In genomic region chr14:74302634-74303569, GRCh38 we compare ENCODE assay signal across 1 cellular context.
TF ChIP-seq lines count a peak whose summit lies in the region.

ABCD4 (minus strand) TSS chr14:74302934; CDS start chr14:74302912, 22 bp downstream.

TF ChIP-seq in HEK293, 187 proteins besides CTCF, POLR2A, EP300 and RAD21 (continued from another document):
- TF ChIP-seq ZBTB49 (tag by site-specific recombination; IDR thresholded peaks at IDR 0.05; ENCODE audit: low read depth) (no peak), ZNF610 (tag by site-specific recombination; IDR thresholded peaks at IDR 0.05; ENCODE audit: borderline replicate concordance) (0 out of 2 replicates have a peak, but pooled peaks have one; percentile 55), ZEB2 (tag by site-specific recombination; IDR thresholded peaks at IDR 0.05) (peak; percentile 54; the same call in 1 of the 2 replicates), MEIS1 (CRISPR knock-in tag; IDR thresholded peaks at IDR 0.05; ENCODE audit: borderline replicate concordance) (no peak), ZNF433 (tag by site-specific recombination; IDR thresholded peaks at IDR 0.05; ENCODE audit: low read depth) (no peak), ZNF211 (tag by site-specific recombination; IDR thresholded peaks at IDR 0.05; ENCODE audit: low read depth) (no peak), SP3 (tag by site-specific recombination; IDR thresholded peaks at IDR 0.05) (peak; percentile 49), ZNF501 (tag by site-specific recombination; IDR thresholded peaks at IDR 0.05) (peak; percentile 81), ZXDB (tag by site-specific recombination; IDR thresholded peaks at IDR 0.05) (peak; percentile 60), ZNF701 (tag by site-specific recombination; IDR thresholded peaks at IDR 0.05) (no peak), ZNF777 (tag by site-specific recombination; IDR thresholded peaks at IDR 0.05; ENCODE audit: borderline replicate concordance) (peak; percentile 74; the same call in 1 of the 2 replicates), ZNF148 (tag by site-specific recombination; IDR thresholded peaks at IDR 0.05; ENCODE audit: borderline replicate concordance) (no peak), ZNF561 (tag by site-specific recombination; IDR thresholded peaks at IDR 0.05; ENCODE audit: borderline replicate concordance) (peak; percentile 47; the same call in 1 of the 2 replicates), ZNF157 (tag by site-specific recombination; IDR thresholded peaks at IDR 0.05) (no peak), ZBTB17 (tag by site-specific recombination; IDR thresholded peaks at IDR 0.05) (0 out of 2 replicates have a peak, but pooled peaks have one; percentile 19), OVOL3 (tag by site-specific recombination; IDR thresholded peaks at IDR 0.05) (0 out of 2 replicates have a peak, but pooled peaks have one; percentile 16), ZNF280C (tag by site-specific recombination; IDR thresholded peaks at IDR 0.05) (no peak), ZNF404 (tag by site-specific recombination; IDR thresholded peaks at IDR 0.05) (no peak), ZSCAN30 (tag by site-specific recombination; IDR thresholded peaks at IDR 0.05) (peak; percentile 36; the same call in 1 of the 2 replicates), ZNF350 (tag by site-specific recombination; IDR thresholded peaks at IDR 0.05) (no peak), KLF8 (tag by site-specific recombination; IDR thresholded peaks at IDR 0.05) (peak; percentile 80), YY1 (tag by site-specific recombination; IDR thresholded peaks at IDR 0.05) (peak; percentile 35; the same call in 1 of the 2 replicates), GLIS2 (tag by site-specific recombination; IDR thresholded peaks at IDR 0.05) (peak; percentile 66)
- TF ChIP-seq, protein P1, sequence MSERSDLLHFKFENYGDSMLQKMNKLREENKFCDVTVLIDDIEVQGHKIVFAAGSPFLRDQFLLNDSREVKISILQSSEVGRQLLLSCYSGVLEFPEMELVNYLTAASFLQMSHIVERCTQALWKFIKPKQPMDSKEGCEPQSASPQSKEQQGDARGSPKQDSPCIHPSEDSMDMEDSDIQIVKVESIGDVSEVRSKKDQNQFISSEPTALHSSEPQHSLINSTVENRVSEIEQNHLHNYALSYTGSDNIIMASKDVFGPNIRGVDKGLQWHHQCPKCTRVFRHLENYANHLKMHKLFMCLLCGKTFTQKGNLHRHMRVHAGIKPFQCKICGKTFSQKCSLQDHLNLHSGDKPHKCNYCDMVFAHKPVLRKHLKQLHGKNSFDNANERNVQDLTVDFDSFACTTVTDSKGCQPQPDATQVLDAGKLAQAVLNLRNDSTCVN (tag by site-specific recombination; optimal IDR thresholded peaks at IDR 0.05): peak; percentile 58
- TF ChIP-seq, protein P2, sequence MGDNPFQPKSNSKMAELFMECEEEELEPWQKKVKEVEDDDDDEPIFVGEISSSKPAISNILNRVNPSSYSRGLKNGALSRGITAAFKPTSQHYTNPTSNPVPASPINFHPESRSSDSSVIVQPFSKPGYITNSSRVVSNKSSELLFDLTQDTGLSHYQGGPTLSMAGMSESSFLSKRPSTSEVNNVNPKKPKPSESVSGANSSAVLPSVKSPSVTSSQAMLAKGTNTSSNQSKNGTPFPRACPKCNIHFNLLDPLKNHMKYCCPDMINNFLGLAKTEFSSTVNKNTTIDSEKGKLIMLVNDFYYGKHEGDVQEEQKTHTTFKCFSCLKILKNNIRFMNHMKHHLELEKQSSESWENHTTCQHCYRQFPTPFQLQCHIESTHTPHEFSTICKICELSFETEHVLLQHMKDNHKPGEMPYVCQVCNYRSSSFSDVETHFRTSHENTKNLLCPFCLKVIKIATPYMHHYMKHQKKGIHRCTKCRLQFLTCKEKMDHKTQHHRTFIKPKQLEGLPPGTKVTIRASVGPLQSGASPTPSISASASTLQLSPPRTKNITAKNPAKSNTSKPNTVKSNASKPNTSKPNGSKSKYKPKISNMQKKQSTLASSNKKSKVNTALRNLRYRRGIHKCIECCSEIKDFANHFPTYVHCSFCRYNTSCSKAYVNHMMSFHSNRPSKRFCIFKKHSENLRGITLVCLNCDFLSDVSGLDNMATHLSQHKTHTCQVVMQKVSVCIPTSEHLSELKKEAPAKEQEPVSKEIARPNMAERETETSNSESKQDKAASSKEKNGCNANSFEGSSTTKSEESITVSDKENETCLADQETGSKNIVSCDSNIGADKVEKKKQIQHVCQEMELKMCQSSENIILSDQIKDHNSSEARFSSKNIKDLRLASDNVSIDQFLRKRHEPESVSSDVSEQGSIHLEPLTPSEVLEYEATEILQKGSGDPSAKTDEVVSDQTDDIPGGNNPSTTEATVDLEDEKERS (tag by site-specific recombination; IDR thresholded peaks at IDR 0.05): no peak
- TF ChIP-seq, protein P3, sequence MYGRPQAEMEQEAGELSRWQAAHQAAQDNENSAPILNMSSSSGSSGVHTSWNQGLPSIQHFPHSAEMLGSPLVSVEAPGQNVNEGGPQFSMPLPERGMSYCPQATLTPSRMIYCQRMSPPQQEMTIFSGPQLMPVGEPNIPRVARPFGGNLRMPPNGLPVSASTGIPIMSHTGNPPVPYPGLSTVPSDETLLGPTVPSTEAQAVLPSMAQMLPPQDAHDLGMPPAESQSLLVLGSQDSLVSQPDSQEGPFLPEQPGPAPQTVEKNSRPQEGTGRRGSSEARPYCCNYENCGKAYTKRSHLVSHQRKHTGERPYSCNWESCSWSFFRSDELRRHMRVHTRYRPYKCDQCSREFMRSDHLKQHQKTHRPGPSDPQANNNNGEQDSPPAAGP (tag by site-specific recombination; IDR thresholded peaks at IDR 0.05): peak; percentile 50; the same call in 1 of the 2 replicates
